Comparison of ENCODE assay signal across 1 cellular context in the genomic region with DNA sequence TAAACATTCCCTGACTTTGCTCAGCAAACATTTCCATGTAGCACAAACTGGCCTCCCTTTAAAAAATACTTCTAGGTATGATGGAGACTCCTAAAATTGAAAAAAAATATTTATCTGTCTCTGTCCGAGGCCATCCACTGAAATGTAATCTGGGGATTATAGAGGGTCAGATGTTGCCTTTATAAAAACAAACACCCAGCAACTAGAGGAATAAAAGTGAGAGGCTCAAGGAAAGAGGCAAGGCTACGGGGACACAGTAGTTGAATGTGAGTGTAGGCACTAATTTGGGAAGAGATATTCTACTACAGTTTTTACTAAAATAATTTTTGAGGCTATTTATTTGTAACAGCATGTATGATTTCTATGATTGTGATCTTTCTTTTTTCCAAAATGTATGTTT.
TF ChIP-seq lines count a peak whose summit lies in the region.

No MANE protein-coding gene starts in this region.

TF ChIP-seq in HCT116, 20 proteins besides CTCF, POLR2A, EP300 and RAD21 (continued from another document):
- TF ChIP-seq, protein P1, sequence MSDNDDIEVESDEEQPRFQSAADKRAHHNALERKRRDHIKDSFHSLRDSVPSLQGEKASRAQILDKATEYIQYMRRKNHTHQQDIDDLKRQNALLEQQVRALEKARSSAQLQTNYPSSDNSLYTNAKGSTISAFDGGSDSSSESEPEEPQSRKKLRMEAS (IDR thresholded peaks at IDR 0.05), result no peak
- TF ChIP-seq, protein P2, sequence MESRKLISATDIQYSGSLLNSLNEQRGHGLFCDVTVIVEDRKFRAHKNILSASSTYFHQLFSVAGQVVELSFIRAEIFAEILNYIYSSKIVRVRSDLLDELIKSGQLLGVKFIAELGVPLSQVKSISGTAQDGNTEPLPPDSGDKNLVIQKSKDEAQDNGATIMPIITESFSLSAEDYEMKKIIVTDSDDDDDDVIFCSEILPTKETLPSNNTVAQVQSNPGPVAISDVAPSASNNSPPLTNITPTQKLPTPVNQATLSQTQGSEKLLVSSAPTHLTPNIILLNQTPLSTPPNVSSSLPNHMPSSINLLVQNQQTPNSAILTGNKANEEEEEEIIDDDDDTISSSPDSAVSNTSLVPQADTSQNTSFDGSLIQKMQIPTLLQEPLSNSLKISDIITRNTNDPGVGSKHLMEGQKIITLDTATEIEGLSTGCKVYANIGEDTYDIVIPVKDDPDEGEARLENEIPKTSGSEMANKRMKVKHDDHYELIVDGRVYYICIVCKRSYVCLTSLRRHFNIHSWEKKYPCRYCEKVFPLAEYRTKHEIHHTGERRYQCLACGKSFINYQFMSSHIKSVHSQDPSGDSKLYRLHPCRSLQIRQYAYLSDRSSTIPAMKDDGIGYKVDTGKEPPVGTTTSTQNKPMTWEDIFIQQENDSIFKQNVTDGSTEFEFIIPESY (IDR thresholded peaks at IDR 0.05; ENCODE audit: extremely low read depth, insufficient replicate concordance, low read length), result no peak
TF ChIP-seq in HCT116: peak in this region for 0.
